13 cellular contexts compared by ENCODE assay signal in genomic region chr20:35724321-35725230, GRCh38. TPM values are rescaled to one million over a fixed set of nuclear protein-coding genes. Genes with fewer than 3 reads are reported as not detected.
DNase-seq lines count a peak whose midpoint lies in the region; ATAC-seq and TF ChIP-seq lines count a peak whose summit lies in the region.
"Had no signal": no experiment of that assay in that cellular context is flagged by ENCODE, and none has a peak within 500 bp of the region (broad histone marks: within the 10 kb centered on the region; RNA-seq: fewer than 3 reads in every experiment).

No MANE protein-coding gene starts in this region.

- H3K36me3 Mint-ChIP-seq in endothelial cell (ENCODE audit: low read depth, unreplicated experiment): peaks cover 48% of the 10 kb centered on the region

- peak overlapping the region; percentile 25 for H3K27ac Mint-ChIP-seq in endothelial cell (ENCODE audit: unreplicated experiment)

- H3K36me3 ChIP-seq in HEK293 (ENCODE audit: control insufficient read depth in 2 of 2, insufficient read depth in 1 of 2, low read length in 2 of 2): peaks cover 93 to 98% of the 10 kb centered on the region in 2 experiments

- CTCF ChIA-PET in HEK293 (lab: Yijun Ruan, JAX): interaction anchor here (1.3 kb wide), 1 partner anchor 261 kb away, joined by 5 read pairs; no protein-coding TSS in a partner anchor

- no peak overlapping the region for H3K4me3 ChIP-seq in HEK293 (ENCODE audit: low read depth, low read length)
- H3K4me3 ChIP-seq: mucosa of descending colon, prostate gland, tibial nerve had no signal

- H3K9me3 ChIP-seq in HEK293 (ENCODE audit: control insufficient read depth, insufficient read depth, low read depth, low read length): no peaks in the 10 kb centered on the region
- H3K9me3 ChIP-seq: mucosa of descending colon, prostate gland, tibial nerve had no signal

- POLR2A ChIA-PET in HEK293 (lab: Yijun Ruan, JAX): interaction anchor here (0.6 to 1.0 kb wide), 4 partner anchors 7 to 160 kb away, joined by 3 to 8 read pairs (median 3); partner anchors contain the start of genes NFS1 and ROMO1

- H3K4me3 Mint-ChIP-seq in endothelial cell (ENCODE audit: unreplicated experiment): no peak overlapping the region

- ATAC-seq in HG03280 (IDR thresholded peaks at IDR 0.05; ENCODE audit: unreplicated experiment): no peak
- ATAC-seq: mucosa of descending colon had no signal

- H3K9me3 Mint-ChIP-seq in endothelial cell (ENCODE audit: unreplicated experiment): no peaks in the 10 kb centered on the region
- H3K9me3 Mint-ChIP-seq: CD4-positive, CD25-positive, alpha-beta regulatory T cell had no signal

- DNase-seq in endothelial cell (ENCODE audit: low spot score) (no peak), dermis blood vessel endothelial cell (no peak)
- DNase-seq: activated CD8-positive, alpha-beta memory T cell treated with anti-CD3 and anti-CD28 coated beads for 24 hours; activated naive CD4-positive, alpha-beta T cell treated with anti-CD3 and anti-CD28 coated beads, Interleukin-2, amount 50 U/mL, for 16 hours; CD4-positive, CD25-positive, alpha-beta regulatory T cell; central memory CD4-positive, alpha-beta T cell; mucosa of descending colon; SHP77 had no signal

- TF ChIP-seq CTCF in HEK293 (tag by site-specific recombination; IDR thresholded peaks at IDR 0.05) (no peak), endothelial cell (IDR thresholded peaks at IDR 0.05; ENCODE audit: unreplicated experiment) (no peak)

- H3K4me1 ChIP-seq in HEK293 (ENCODE audit: control insufficient read depth, insufficient read depth, low read length): no peaks in the 10 kb centered on the region
- H3K4me1 ChIP-seq: prostate gland had no signal

- no peaks in the 10 kb centered on the region for H3K4me1 Mint-ChIP-seq in endothelial cell (ENCODE audit: unreplicated experiment)

- no peak overlapping the region for H3K27ac ChIP-seq in HEK293 (ENCODE audit: extremely low read depth, low read depth, low read length)
- H3K27ac ChIP-seq: epithelial cell of prostate, prostate gland, tibial nerve had no signal

- peaks cover 2% of the 10 kb centered on the region for H3K27me3 Mint-ChIP-seq in endothelial cell (ENCODE audit: unreplicated experiment)
- H3K27me3 Mint-ChIP-seq: CD4-positive, CD25-positive, alpha-beta regulatory T cell had no signal

TF ChIP-seq in HEK293, 187 proteins besides CTCF, POLR2A, EP300 and RAD21:
- TF ChIP-seq SCRT1 (tag by site-specific recombination; IDR thresholded peaks at IDR 0.05; ENCODE audit: borderline replicate concordance) (0 out of 2 replicates have a peak, but pooled peaks have one; percentile 21), ZNF621 (tag by site-specific recombination; IDR thresholded peaks at IDR 0.05) (no peak), ZNF600 (tag by site-specific recombination; IDR thresholded peaks at IDR 0.05) (0 out of 2 replicates have a peak, but pooled peaks have one; percentile 28), SCRT2 (tag by site-specific recombination; IDR thresholded peaks at IDR 0.05) (peak; percentile 56)

RNA-seq across cellular contexts. Expression of gene RBM39, which starts 17.5 kb away (rescaled TPM):
- total RNA-seq in endothelial cell (ENCODE audit: unreplicated experiment) (308 TPM), dermis blood vessel endothelial cell (250 and 362 TPM in 2 replicates)

RNA-seq across cellular contexts. Expression of gene ROMO1, which starts 25.4 kb away (rescaled TPM):
- 159 TPM for total RNA-seq in endothelial cell (ENCODE audit: unreplicated experiment)
- total RNA-seq in dermis blood vessel endothelial cell: 104 and 241 TPM in 2 replicates

RNA-seq across cellular contexts. Expression of gene NFS1, which starts 25.4 kb away (rescaled TPM):
- total RNA-seq in endothelial cell (ENCODE audit: unreplicated experiment): 18.3 TPM
- 12.8 and 28.0 TPM in 2 replicates for total RNA-seq in dermis blood vessel endothelial cell

RNA-seq across cellular contexts. Expression of gene PHF20, which starts 47.2 kb away (rescaled TPM):
- total RNA-seq in endothelial cell (ENCODE audit: unreplicated experiment): 101 TPM
- 38.4 and 41.5 TPM in 2 replicates for total RNA-seq in dermis blood vessel endothelial cell

RNA-seq across cellular contexts. Expression of gene CPNE1, which starts 59.9 kb away (rescaled TPM):
- 233 TPM for total RNA-seq in endothelial cell (ENCODE audit: unreplicated experiment)
- total RNA-seq in dermis blood vessel endothelial cell: 94.5 and 159 TPM in 2 replicates
